Comparison of ENCODE assay signal across 8 cellular contexts in genomic region chr7:28926871-28927597, GRCh38. TPM values are rescaled to one million over a fixed set of nuclear protein-coding genes. Genes with fewer than 3 reads are reported as not detected.
A peak's percentile ranks its signal among the peaks of the same experiment; 100 is the strongest.
DNase-seq lines count a peak whose midpoint lies in the region; ATAC-seq and TF ChIP-seq lines count a peak whose summit lies in the region.

No MANE protein-coding gene starts in this region.

- peak overlapping the region; percentile 6; the same call in 1 of the 2 replicates for H3K27ac ChIP-seq in HEK293 (ENCODE audit: extremely low read depth, low read depth, low read length)
- H3K27ac ChIP-seq in MM.1S (ENCODE audit: low read length): no peak overlapping the region
- H3K27ac ChIP-seq in upper lobe of left lung: peak overlapping the region in 2 of 4 donors; percentile 13 to 20

- peak overlapping the region; percentile 42; the same call in 1 of the 2 replicates for H3K9ac ChIP-seq in MM.1S (ENCODE audit: low read length)

- no peaks in the 10 kb centered on the region for H3K36me3 Mint-ChIP-seq in activated naive CD4-positive, alpha-beta T cell treated with anti-CD3 and anti-CD28 coated beads, Interleukin-2, amount 10 ng/mL, durations not matched to agents 7 days and 5 days

- H3K9me2 ChIP-seq in MM.1S (replicated peaks; ENCODE audit: insufficient read depth, low read length): no peaks in the 10 kb centered on the region

- DNase-seq in GM03348 (ENCODE audit: low spot score) (peak; percentile 83), MM.1S (peak; percentile 89), SIG-M5 (lab: John Stamatoyannopoulos, UW) (peak; percentile 42), globus pallidus (ENCODE audit: low spot score) (peak; percentile 88), non-pigmented ciliary epithelial cell (ENCODE audit: low read depth) (peak; percentile 76), upper lobe of left lung (peak; percentile 37 to 69)
- DNase-seq in activated naive CD4-positive, alpha-beta T cell treated with anti-CD3 and anti-CD28 coated beads, Interleukin-2, amount 10 ng/mL, durations not matched to agents 7 days and 5 days: peak; percentile 66

- peak overlapping the region; percentile 75 for H3K4me3 Mint-ChIP-seq in activated naive CD4-positive, alpha-beta T cell treated with anti-CD3 and anti-CD28 coated beads, Interleukin-2, amount 10 ng/mL, durations not matched to agents 7 days and 5 days

- POLR2A ChIA-PET in HEK293 (lab: Yijun Ruan, JAX): interaction anchor here (0.6 to 1.6 kb wide), 3 partner anchors 12 to 179 kb away, joined by 3 to 5 read pairs (median 4); no protein-coding TSS in a partner anchor

- no peaks in the 10 kb centered on the region for H3K36me3 ChIP-seq in HEK293 (ENCODE audit: control insufficient read depth in 2 of 2, insufficient read depth in 1 of 2, low read length in 2 of 2)
- H3K36me3 ChIP-seq in MM.1S (replicated peaks; ENCODE audit: insufficient read depth, low read length): no peaks in the 10 kb centered on the region
- no peaks in the 10 kb centered on the region for H3K36me3 ChIP-seq in upper lobe of left lung

- H3K4me3 ChIP-seq in HEK293 (ENCODE audit: low read depth, low read length): peak overlapping the region; percentile 48
- peak overlapping the region; percentile 67 for H3K4me3 ChIP-seq in MM.1S (ENCODE audit: low read length)
- H3K4me3 ChIP-seq in upper lobe of left lung: peak overlapping the region in 3 of 4 donors; percentile 37 to 56 (median 50)

- peak; percentile 88 to 95 for ATAC-seq in upper lobe of left lung (ENCODE audit: low FRiP score in 2 of 2)

- H3K27me3 ChIP-seq in MM.1S (replicated peaks; ENCODE audit: insufficient read depth, low read length) (no peaks in the 10 kb centered on the region; the same call in 1 of the 2 replicates), upper lobe of left lung (no peaks in the 10 kb centered on the region)

- H3K9me3 ChIP-seq in HEK293 (ENCODE audit: control insufficient read depth, insufficient read depth, low read depth, low read length) (no peaks in the 10 kb centered on the region), MM.1S (replicated peaks; ENCODE audit: insufficient read depth, low read length) (no peaks in the 10 kb centered on the region), upper lobe of left lung (no peaks in the 10 kb centered on the region)

- TF ChIP-seq POLR2A in upper lobe of left lung (IDR thresholded peaks at IDR 0.05): no peak

- CTCF ChIA-PET in HEK293 (lab: Yijun Ruan, JAX): interaction anchor here (0.6 to 9.9 kb wide), 57 partner anchors 8 to 1193 kb away, joined by 3 to 210 read pairs (median 4); no protein-coding TSS in a partner anchor
- CTCF ChIA-PET in activated naive CD4-positive, alpha-beta T cell treated with anti-CD3 and anti-CD28 coated beads, Interleukin-2, amount 10 ng/mL, durations not matched to agents 7 days and 5 days (lab: Charles Lee): interaction anchor here (0.6 to 10.0 kb wide), 23 partner anchors 9 to 481 kb away, joined by 3 to 156 read pairs (median 4); partner anchors contain the start of genes CHN2 and TRIL

- H3K79me2 ChIP-seq in MM.1S (ENCODE audit: low read length): no peaks in the 10 kb centered on the region

- TF ChIP-seq CTCF in HEK293 (tag by site-specific recombination; IDR thresholded peaks at IDR 0.05): no peak; the same call in 1 of the 2 replicates
- TF ChIP-seq CTCF in MM.1S (IDR thresholded peaks at IDR 0.05; ENCODE audit: low read length): peak; percentile 85
- TF ChIP-seq CTCF in upper lobe of left lung (IDR thresholded peaks at IDR 0.05): peak; percentile 53 to 88 (median 79)

- peaks cover 20% of the 10 kb centered on the region for H3K4me1 Mint-ChIP-seq in activated naive CD4-positive, alpha-beta T cell treated with anti-CD3 and anti-CD28 coated beads, Interleukin-2, amount 10 ng/mL, durations not matched to agents 7 days and 5 days

- H3K4me1 ChIP-seq in HEK293 (ENCODE audit: control insufficient read depth, insufficient read depth, low read length) (peaks cover under 1% of the 10 kb centered on the region; the same call in 1 of the 2 replicates), MM.1S (ENCODE audit: low read length) (0 out of 2 replicates have a peak, but pooled peaks cover 7% of the 10 kb centered on the region), upper lobe of left lung (peaks cover 7 to 23% (median 11%) of the 10 kb centered on the region in 4 donors)

- no peaks in the 10 kb centered on the region for H3F3A ChIP-seq in MM.1S (ENCODE audit: insufficient read depth, low read length)

- peak overlapping the region; percentile 81 for H2AFZ ChIP-seq in MM.1S (ENCODE audit: low read length)

- peaks cover 21% of the 10 kb centered on the region for H3K27me3 Mint-ChIP-seq in activated naive CD4-positive, alpha-beta T cell treated with anti-CD3 and anti-CD28 coated beads, Interleukin-2, amount 10 ng/mL, durations not matched to agents 7 days and 5 days

- H3K4me2 ChIP-seq in MM.1S (ENCODE audit: low read depth, low read length): peak overlapping the region; percentile 88

- H4K20me1 ChIP-seq in MM.1S (ENCODE audit: insufficient read depth, low read length): no peaks in the 10 kb centered on the region

- H3K27ac Mint-ChIP-seq in activated naive CD4-positive, alpha-beta T cell treated with anti-CD3 and anti-CD28 coated beads, Interleukin-2, amount 10 ng/mL, durations not matched to agents 7 days and 5 days: no peak overlapping the region

- no peak for TF ChIP-seq EP300 in upper lobe of left lung (IDR thresholded peaks at IDR 0.05)

- no peaks in the 10 kb centered on the region for H3K9me3 Mint-ChIP-seq in activated naive CD4-positive, alpha-beta T cell treated with anti-CD3 and anti-CD28 coated beads, Interleukin-2, amount 10 ng/mL, durations not matched to agents 7 days and 5 days

- WGBS in upper lobe of left lung, 2 donors: 1 to 3% methylated on average over 22 of the region's 22 CpGs

TF ChIP-seq in HEK293, 187 proteins besides CTCF, POLR2A, EP300 and RAD21 (continues in another document):
- TF ChIP-seq ZXDB (tag by site-specific recombination; IDR thresholded peaks at IDR 0.05) (0 out of 2 replicates have a peak, but pooled peaks have one; percentile 21), ZFP37 (tag by site-specific recombination; IDR thresholded peaks at IDR 0.05) (0 out of 2 replicates have a peak, but pooled peaks have one; percentile 26), ZBTB20 (tag by site-specific recombination; IDR thresholded peaks at IDR 0.05) (0 out of 2 replicates have a peak, but pooled peaks have one; percentile 21), ZNF701 (tag by site-specific recombination; IDR thresholded peaks at IDR 0.05) (no peak), PRDM10 (tag by site-specific recombination; IDR thresholded peaks at IDR 0.05) (peak; percentile 19; the same call in 1 of the 2 replicates), ZNF639 (tag by site-specific recombination; IDR thresholded peaks at IDR 0.05) (no peak), KLF10 (tag by site-specific recombination; IDR thresholded peaks at IDR 0.05) (0 out of 2 replicates have a peak, but pooled peaks have one; percentile 25), ZNF366 (tag by site-specific recombination; conservative IDR thresholded peaks at IDR 0.05) (0 out of 2 replicates have a peak, but pooled peaks have one; percentile 29), ZNF335 (tag by site-specific recombination; conservative IDR thresholded peaks at IDR 0.05) (peak; percentile 46; the same call in 1 of the 2 replicates), ZNF600 (tag by site-specific recombination; IDR thresholded peaks at IDR 0.05) (peak; percentile 50; the same call in 1 of the 2 replicates), ZNF645 (tag by site-specific recombination; IDR thresholded peaks at IDR 0.05) (no peak)

RNA-seq across cellular contexts. Expression of gene TRIL, which starts 31.1 kb away (rescaled TPM):
- 10 to 100 TPM in 1 of 6 donors, 1 to 10 TPM in 5; 2.8 to 11.0 (median 5.6) TPM for total RNA-seq in upper lobe of left lung
